Comparison of ENCODE assay signal across 19 cellular contexts in genomic region chr11:72174299-72175070, GRCh38. TPM values are rescaled to one million over a fixed set of nuclear protein-coding genes. Genes with fewer than 3 reads are reported as not detected.
A peak's percentile ranks its signal among the peaks of the same experiment; 100 is the strongest.
DNase-seq lines count a peak whose midpoint lies in the region; ATAC-seq, FAIRE-seq and TF ChIP-seq lines count a peak whose summit lies in the region.
"Had no signal": no experiment of that assay in that cellular context is flagged by ENCODE, and none has a peak within 500 bp of the region (broad histone marks: within the 10 kb centered on the region; RNA-seq: fewer than 3 reads in every experiment).

No MANE protein-coding gene starts in this region.

- H3K9me3 ChIP-seq in breast epithelium (no peaks in the 10 kb centered on the region), esophagus (ENCODE audit: control insufficient read depth in 2 of 2, insufficient read depth in 1 of 2, low read depth in 1 of 2, low read length in 1 of 2) (no peaks in the 10 kb centered on the region), mucosa of descending colon (no peaks in the 10 kb centered on the region)
- H3K9me3 ChIP-seq: BE2C, HAP-1, MG63 had no signal

- no peaks in the 10 kb centered on the region for H3K27me3 Mint-ChIP-seq in MCF 10A (ENCODE audit: insufficient read depth, unreplicated experiment)
- no peaks in the 10 kb centered on the region for H3K27me3 Mint-ChIP-seq in activated naive CD4-positive, alpha-beta T cell treated with anti-CD3 and anti-CD28 coated beads for 36 hours (ENCODE audit: low read depth)

- H3K4me1 ChIP-seq in breast epithelium (no peaks in the 10 kb centered on the region), esophagus (ENCODE audit: control insufficient read depth in 2 of 2, insufficient read depth in 2 of 2, low read length in 1 of 2) (peaks cover 0 to 8% of the 10 kb centered on the region in 2 donors), mucosa of descending colon (ENCODE audit: low read depth) (peaks cover 19% of the 10 kb centered on the region)
- H3K4me1 ChIP-seq: BE2C had no signal

- CTCF ChIA-PET in MCF 10A (lab: Yijun Ruan, JAX), result interaction anchor here (0.7 to 2.4 kb wide), 6 partner anchors 9 to 72 kb away, joined by 3 to 15 read pairs (median 5); no protein-coding TSS in a partner anchor
- CTCF ChIA-PET in activated naive CD4-positive, alpha-beta T cell treated with anti-CD3 and anti-CD28 coated beads for 36 hours (lab: Charles Lee), result interaction anchor here (0.5 to 1.5 kb wide), 4 partner anchors 9 to 893 kb away, joined by 3 to 6 read pairs (median 4); no protein-coding TSS in a partner anchor

- no peak overlapping the region for H3K27ac Mint-ChIP-seq in MCF 10A (ENCODE audit: low read depth, unreplicated experiment)
- no peak overlapping the region for H3K27ac Mint-ChIP-seq in activated naive CD4-positive, alpha-beta T cell treated with anti-CD3 and anti-CD28 coated beads for 36 hours
- H3K27ac Mint-ChIP-seq: CD4-positive, alpha-beta T cell had no signal

- H3K4me3 Mint-ChIP-seq in MCF 10A (ENCODE audit: unreplicated experiment), result no peak overlapping the region
- H3K4me3 Mint-ChIP-seq in activated naive CD4-positive, alpha-beta T cell treated with anti-CD3 and anti-CD28 coated beads for 36 hours, result no peak overlapping the region
- H3K4me3 Mint-ChIP-seq: CD4-positive, alpha-beta T cell had no signal

- no peaks in the 10 kb centered on the region for H3K36me3 Mint-ChIP-seq in MCF 10A (ENCODE audit: insufficient read depth, unreplicated experiment)
- H3K36me3 Mint-ChIP-seq in activated naive CD4-positive, alpha-beta T cell treated with anti-CD3 and anti-CD28 coated beads for 36 hours (ENCODE audit: low read depth), result no peaks in the 10 kb centered on the region

- no peaks in the 10 kb centered on the region for H3K9me3 Mint-ChIP-seq in MCF 10A (ENCODE audit: unreplicated experiment)
- H3K9me3 Mint-ChIP-seq in activated naive CD4-positive, alpha-beta T cell treated with anti-CD3 and anti-CD28 coated beads for 36 hours, result no peaks in the 10 kb centered on the region
- H3K9me3 Mint-ChIP-seq: CD4-positive, alpha-beta T cell had no signal

- no peak for FAIRE-seq in RCC 7860 (lab: Jason Lieb, UNC)

- DNase-seq in MCF 10A (ENCODE audit: unreplicated experiment) (peak; percentile 73), breast epithelium (ENCODE audit: low spot score in 2 of 2) (no peak), mucosa of descending colon (peak; percentile 76 to 82 (median 77)), RCC 7860 (ENCODE audit: low spot score) (no peak)
- DNase-seq in activated naive CD4-positive, alpha-beta T cell treated with anti-CD3 and anti-CD28 coated beads for 36 hours, result no peak
- DNase-seq: 8988T; BE2C; Calu3; CD4-positive, alpha-beta T cell; DMS79; MG63; NCI-H1092; NCI-H524 had no signal

- no TSS peak for BruUV-seq in MCF 10A (replicated peaks; lab: Mats Ljungman, UMichigan)

- H3K27ac ChIP-seq in breast epithelium (no peak overlapping the region), esophagus (ENCODE audit: low read depth in 2 of 2, low read length in 1 of 2) (peak overlapping the region; percentile 75 to 82)
- H3K27ac ChIP-seq: KMS-11 had no signal

- 57 to 63% methylated on average over 8 of the region's 8 CpGs for WGBS in esophagus, 2 donors

- no peaks in the 10 kb centered on the region for H3K36me3 ChIP-seq in breast epithelium
- no peaks in the 10 kb centered on the region for H3K36me3 ChIP-seq in esophagus (ENCODE audit: control insufficient read depth in 2 of 2, insufficient read depth in 2 of 2, low read length in 1 of 2)
- no peaks in the 10 kb centered on the region for H3K36me3 ChIP-seq in mucosa of descending colon (ENCODE audit: low read depth)
- H3K36me3 ChIP-seq: BE2C, HAP-1, MG63 had no signal

- POLR2A ChIA-PET in MCF 10A (lab: Yijun Ruan, JAX), result interaction anchor here (0.8 to 2.3 kb wide), 5 partner anchors 18 to 161 kb away, joined by 4 to 12 read pairs (median 4); no protein-coding TSS in a partner anchor

- ATAC-seq in mucosa of descending colon (peak; percentile 95), GM19397 (IDR thresholded peaks at IDR 0.05; ENCODE audit: unreplicated experiment) (no peak), GM19395 (IDR thresholded peaks at IDR 0.05; ENCODE audit: unreplicated experiment) (no peak)

- peaks cover 11% of the 10 kb centered on the region for H3K4me1 Mint-ChIP-seq in MCF 10A (ENCODE audit: insufficient read depth, unreplicated experiment)
- H3K4me1 Mint-ChIP-seq in activated naive CD4-positive, alpha-beta T cell treated with anti-CD3 and anti-CD28 coated beads for 36 hours (ENCODE audit: low read depth), result no peaks in the 10 kb centered on the region

- intact Hi-C loops in MCF 10A (cut with micrococcal nuclease) (no loop called here), breast epithelium (cut with DNase I; ENCODE audit: low total_unique reads) (no loop called here), mucosa of descending colon (cut with DNase I, micrococcal nuclease) (loop anchor here in 1 of 2 donors (5.0 kb wide), 1 partner anchor 62 kb away; the partner anchor contains the start of gene ANAPC15)
- intact Hi-C loops in activated naive CD4-positive, alpha-beta T cell treated with anti-CD3 and anti-CD28 coated beads for 36 hours (cut with micrococcal nuclease), result no loop called here

- H3K27me3 ChIP-seq in breast epithelium (no peaks in the 10 kb centered on the region), esophagus (ENCODE audit: control insufficient read depth in 1 of 2, insufficient read depth in 2 of 2, low read length in 2 of 2) (no peaks in the 10 kb centered on the region)
- H3K27me3 ChIP-seq: BE2C, MG63 had no signal

- TF ChIP-seq CTCF in MCF 10A (IDR thresholded peaks at IDR 0.05; ENCODE audit: unreplicated experiment), result no peak
- no peak for TF ChIP-seq CTCF in breast epithelium (IDR thresholded peaks at IDR 0.05)
- no peak for TF ChIP-seq CTCF in mucosa of descending colon (IDR thresholded peaks at IDR 0.05)

- TF ChIP-seq POLR2A in breast epithelium (IDR thresholded peaks at IDR 0.05), result no peak

- H3K4me3 ChIP-seq in breast epithelium, result no peak overlapping the region
- no peak overlapping the region for H3K4me3 ChIP-seq in esophagus (ENCODE audit: low read depth in 1 of 2, low read length in 2 of 2)
- H3K4me3 ChIP-seq in mucosa of descending colon, result no peak overlapping the region
- H3K4me3 ChIP-seq: HAP-1, MG63 had no signal

RNA-seq across cellular contexts. Expression of gene FOLR1, which starts 17.5 kb away (rescaled TPM):
- 0.40 TPM in 1 of 2 replicates, not detected in the other for total RNA-seq in MCF 10A (2022)
- 10 to 100 TPM in 2 of 3 donors, not detected in 1; 11.8 to 45.2 TPM for total RNA-seq in breast epithelium
- under 1 TPM; 0.26 to 0.94 TPM for polyA plus RNA-seq in esophagus
- not detected for total RNA-seq in mucosa of descending colon
- not detected for total RNA-seq in activated naive CD4-positive, alpha-beta T cell treated with anti-CD3 and anti-CD28 coated beads for 36 hours
- total RNA-seq: CD4-positive, alpha-beta T cell; RPMI7951 had no signal

RNA-seq across cellular contexts. Expression of gene FOLR3, which starts 39.0 kb away (rescaled TPM):
- 2.0 and 2.6 TPM in 2 replicates for total RNA-seq in MCF 10A (2022)
- total RNA-seq in breast epithelium, result under 1 TPM in 1 of 3 donors, not detected in 2; 0.48 TPM
- under 1 TPM; 0.11 to 0.41 TPM for polyA plus RNA-seq in esophagus
- total RNA-seq in mucosa of descending colon, result not detected
- not detected for total RNA-seq in activated naive CD4-positive, alpha-beta T cell treated with anti-CD3 and anti-CD28 coated beads for 36 hours
- total RNA-seq: Calu3, RPMI7951 had no signal

RNA-seq across cellular contexts. Expression of gene FOLR2, which starts 42.1 kb away (rescaled TPM):
- total RNA-seq in MCF 10A (2022) (not detected in 2 replicates), breast epithelium (100 to 1,000 TPM in 1 of 3 donors, 10 to 100 TPM in 1, 1 to 10 TPM in 1; 5.2 to 143 (median 16.7) TPM), mucosa of descending colon (10 to 100 TPM in 2 of 3 donors, 1 to 10 TPM in 1; 3.2 to 29.4 (median 13.8) TPM)
- polyA plus RNA-seq in esophagus, result 1 to 10 TPM; 1.1 to 2.8 TPM
- total RNA-seq in activated naive CD4-positive, alpha-beta T cell treated with anti-CD3 and anti-CD28 coated beads for 36 hours, result not detected
- total RNA-seq: Calu3; CD4-positive, alpha-beta T cell; RPMI7951 had no signal

RNA-seq across cellular contexts. Expression of gene INPPL1, which starts 50.1 kb away (rescaled TPM):
- total RNA-seq in MCF 10A (2022) (90.2 and 104 TPM in 2 replicates), breast epithelium (10 to 100 TPM; 47.2 to 91.8 (median 73.1) TPM), mucosa of descending colon (100 to 1,000 TPM; 122 to 205 (median 151) TPM)
- 10 to 100 TPM; 28.9 to 88.1 TPM for polyA plus RNA-seq in esophagus
- 10 to 100 TPM; 67.1 to 74.0 TPM for total RNA-seq in activated naive CD4-positive, alpha-beta T cell treated with anti-CD3 and anti-CD28 coated beads for 36 hours

Comparison
In these comparisons a context has a peak if more than half of its experiments do, and no peak if none do; other contexts are left out.
1. DNase-seq: peak in MCF 10A (single experiment) and mucosa of descending colon (3 of 3); none in breast epithelium (0 of 2), RCC 7860 (single experiment) and activated naive CD4-positive, alpha-beta T cell treated with anti-CD3 and anti-CD28 coated beads for 36 hours (single experiment).
2. H3K27ac ChIP-seq: peak in esophagus (2 of 2); none in breast epithelium (0 of 2).